2 cellular contexts compared by ENCODE assay signal in genomic region chr1:188050250-188050649, GRCh38.
TF ChIP-seq lines count a peak whose summit lies in the region.

No MANE protein-coding gene starts in this region.

TF ChIP-seq in HCT116, 20 proteins besides CTCF, POLR2A, EP300 and RAD21 (continued from another document):
- TF ChIP-seq ZBTB33 (IDR thresholded peaks at IDR 0.05; ENCODE audit: extremely low read depth, insufficient replicate concordance, low read length) (no peak), EZH2phosphoT487 (IDR thresholded peaks at IDR 0.05; ENCODE audit: borderline replicate concordance) (no peak), SIN3A (IDR thresholded peaks at IDR 0.05; ENCODE audit: low read depth) (no peak), EZH2 (IDR thresholded peaks at IDR 0.05) (no peak)

TF ChIP-seq in GM12878, 131 proteins besides CTCF, POLR2A, EP300 and RAD21 (continued from another document):
- TF ChIP-seq ZNF274 (IDR thresholded peaks at IDR 0.05; ENCODE audit: insufficient read depth, insufficient read length) (no peak), MTA2 (IDR thresholded peaks at IDR 0.05; ENCODE audit: low read depth) (peak; percentile 82), CUX1 (IDR thresholded peaks at IDR 0.05; ENCODE audit: insufficient replicate concordance, low read depth, low read length) (no peak), ZNF592 (IDR thresholded peaks at IDR 0.05) (no peak), ZNF24 (IDR thresholded peaks at IDR 0.05) (peak; percentile 76), RELB (IDR thresholded peaks at IDR 0.05; ENCODE audit: low read depth) (peak; percentile 8; the same call in 1 of the 2 replicates), BCL11A (IDR thresholded peaks at IDR 0.05; ENCODE audit: low read depth, low read length) (no peak), CHD4 (IDR thresholded peaks at IDR 0.05) (no peak), POU2F2 (IDR thresholded peaks at IDR 0.05; ENCODE audit: borderline replicate concordance, low read depth, low read length) (no peak), BHLHE40 (IDR thresholded peaks at IDR 0.05; ENCODE audit: borderline replicate concordance in 1 of 2, low read depth in 2 of 2, low read length in 1 of 2) (no peak), IKZF2 (IDR thresholded peaks at IDR 0.05) (peak in 1 of 2 experiments; percentile 13; a peak in 1 of 4 replicates), CHD2 (IDR thresholded peaks at IDR 0.05; ENCODE audit: borderline replicate concordance, low read depth, low read length) (no peak), ZBTB4 (CRISPR knock-in tag; IDR thresholded peaks at IDR 0.05) (no peak), WRNIP1 (IDR thresholded peaks at IDR 0.05; ENCODE audit: borderline replicate concordance, low read depth, low read length) (no peak), CBX3 (IDR thresholded peaks at IDR 0.05; ENCODE audit: borderline replicate concordance, low read depth) (no peak), HDGF (IDR thresholded peaks at IDR 0.05) (no peak), YY1 (IDR thresholded peaks at IDR 0.05; ENCODE audit: low read depth, low read length) (no peak), PAX8 (IDR thresholded peaks at IDR 0.05) (no peak)
